14 cellular contexts compared by ENCODE assay signal in the genomic region with DNA sequence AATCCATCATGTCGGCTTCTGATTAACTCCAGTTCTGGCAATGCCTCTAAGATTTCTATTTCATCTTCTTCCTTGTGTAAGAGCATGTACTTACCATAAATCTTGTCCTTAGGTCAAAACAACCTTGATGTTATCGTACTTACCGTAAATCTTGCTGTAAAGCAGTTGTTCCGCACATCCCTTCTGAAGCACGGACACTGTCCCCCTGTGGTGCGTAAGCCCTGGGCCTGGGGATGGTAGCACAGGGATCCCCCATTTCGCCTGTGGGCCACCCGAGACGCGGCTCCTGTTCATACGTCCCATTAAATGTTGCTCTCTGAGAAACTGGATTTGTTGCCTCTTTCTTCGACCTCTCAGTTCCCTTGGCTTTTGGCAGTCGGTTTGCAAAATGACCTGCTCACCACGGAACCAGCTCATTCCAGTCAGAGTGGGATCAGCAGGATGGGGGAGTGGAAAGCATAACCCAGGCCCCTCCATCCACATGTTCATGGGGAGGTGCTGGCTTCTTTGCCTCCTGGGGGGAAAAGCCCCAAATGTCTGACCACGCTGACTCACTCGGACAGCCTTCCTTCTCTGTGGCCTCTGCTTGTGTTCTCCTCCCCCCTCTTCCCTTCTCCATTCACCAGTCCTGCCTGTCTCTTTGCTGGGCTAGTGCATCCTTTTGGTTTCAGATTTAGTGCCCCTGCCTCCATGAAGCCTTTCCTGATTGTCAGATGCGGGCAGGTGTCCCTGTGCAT. TPM values are rescaled to one million over a fixed set of nuclear protein-coding genes. Genes with fewer than 3 reads are reported as not detected.
A peak's percentile ranks its signal among the peaks of the same experiment; 100 is the strongest.
DNase-seq lines count a peak whose midpoint lies in the region; ATAC-seq and TF ChIP-seq lines count a peak whose summit lies in the region.
"Had no signal": no experiment of that assay in that cellular context is flagged by ENCODE, and none has a peak within 500 bp of the region (broad histone marks: within the 10 kb centered on the region; RNA-seq: fewer than 3 reads in every experiment).

No MANE protein-coding gene starts in this region.

- no peak for DNase-seq in natural killer cell treated with Interleukin-12 subunit alpha and Interleukin-12 subunit beta and Interleukin-15 and Interleukin-18, amount 100 ng/mL, for 72 hours (ENCODE audit: low spot score)
- no peak for DNase-seq in natural killer cell
- no peak for DNase-seq in WTC11 (ENCODE audit: low spot score)
- peak; percentile 51 for DNase-seq in islet precursor cell
- DNase-seq in vagina (ENCODE audit: extremely low spot score in 2 of 2), result no peak
- DNase-seq in CD8-positive, alpha-beta T cell, result no peak
- no peak for DNase-seq in NAMALWA (ENCODE audit: low spot score)
- DNase-seq: activated CD4-positive, alpha-beta memory T cell treated with anti-CD3 and anti-CD28 coated beads, Interleukin-2, amount 10 ng/mL, durations not matched to agents 7 days and 5 days; DMS53; GOT3; naive B cell; spleen had no signal

- H3K27me3 Mint-ChIP-seq in natural killer cell treated with Interleukin-12 subunit alpha and Interleukin-12 subunit beta and Interleukin-15 and Interleukin-18, amount 100 ng/mL, for 72 hours, result peaks cover 0 to 11% of the 10 kb centered on the region in 2 donors
- H3K27me3 Mint-ChIP-seq in natural killer cell (ENCODE audit: low read depth in 2 of 2) (peaks cover 0 to 11% of the 10 kb centered on the region in 2 donors), WTC11 (ENCODE audit: low read depth) (no peaks in the 10 kb centered on the region)
- peaks cover 8% of the 10 kb centered on the region for H3K27me3 Mint-ChIP-seq in CD8-positive, alpha-beta T cell (ENCODE audit: low read depth)

- no peak overlapping the region for H3K4me3 ChIP-seq in vagina
- no peak overlapping the region for H3K4me3 ChIP-seq in CD8-positive, alpha-beta T cell (ENCODE audit: low read depth, low read length)
- H3K4me3 ChIP-seq: GM12878, spleen had no signal

- no peaks in the 10 kb centered on the region for H3K9me3 Mint-ChIP-seq in natural killer cell treated with Interleukin-12 subunit alpha and Interleukin-12 subunit beta and Interleukin-15 and Interleukin-18, amount 100 ng/mL, for 72 hours
- H3K9me3 Mint-ChIP-seq in natural killer cell (no peaks in the 10 kb centered on the region), WTC11 (peaks cover 4% of the 10 kb centered on the region)
- no peaks in the 10 kb centered on the region for H3K9me3 Mint-ChIP-seq in CD8-positive, alpha-beta T cell
- H3K9me3 Mint-ChIP-seq: activated CD4-positive, alpha-beta memory T cell treated with anti-CD3 and anti-CD28 coated beads, Interleukin-2, amount 10 ng/mL, durations not matched to agents 7 days and 5 days had no signal

- ATAC-seq in natural killer cell treated with Interleukin-12 subunit alpha and Interleukin-12 subunit beta and Interleukin-15 and Interleukin-18, amount 100 ng/mL, for 72 hours, result peak in 1 of 2 donors; percentile 15
- ATAC-seq in natural killer cell (no peak), WTC11 (no peak), GM21526 (IDR thresholded peaks at IDR 0.05; ENCODE audit: low FRiP score, unreplicated experiment) (no peak)
- no peak for ATAC-seq in CD8-positive, alpha-beta T cell
- ATAC-seq: GM12878 had no signal

- peak overlapping the region in 1 of 2 donors; percentile 48 for H3K27ac Mint-ChIP-seq in natural killer cell treated with Interleukin-12 subunit alpha and Interleukin-12 subunit beta and Interleukin-15 and Interleukin-18, amount 100 ng/mL, for 72 hours
- no peak overlapping the region for H3K27ac Mint-ChIP-seq in natural killer cell
- peak overlapping the region; percentile 55; the same call in 1 of the 2 replicates for H3K27ac Mint-ChIP-seq in WTC11
- H3K27ac Mint-ChIP-seq in CD8-positive, alpha-beta T cell, result no peak overlapping the region
- H3K27ac Mint-ChIP-seq: activated CD4-positive, alpha-beta memory T cell treated with anti-CD3 and anti-CD28 coated beads, Interleukin-2, amount 10 ng/mL, durations not matched to agents 7 days and 5 days; naive B cell had no signal

- H3K36me3 Mint-ChIP-seq in natural killer cell treated with Interleukin-12 subunit alpha and Interleukin-12 subunit beta and Interleukin-15 and Interleukin-18, amount 100 ng/mL, for 72 hours, result no peaks in the 10 kb centered on the region
- H3K36me3 Mint-ChIP-seq in natural killer cell, result no peaks in the 10 kb centered on the region
- H3K36me3 Mint-ChIP-seq in WTC11, result peaks cover 3% of the 10 kb centered on the region
- no peaks in the 10 kb centered on the region for H3K36me3 Mint-ChIP-seq in CD8-positive, alpha-beta T cell

- intact Hi-C loops in natural killer cell (cut with micrococcal nuclease) (no loop called here), vagina (cut with DNase I) (no loop called here)
- intact Hi-C loops in CD8-positive, alpha-beta T cell (cut with DNase I, micrococcal nuclease), result no loop called here

- H3K36me3 ChIP-seq in vagina, result no peaks in the 10 kb centered on the region
- no peaks in the 10 kb centered on the region for H3K36me3 ChIP-seq in CD8-positive, alpha-beta T cell (ENCODE audit: insufficient read depth, low read length)
- H3K36me3 ChIP-seq: spleen had no signal

- H3K27ac ChIP-seq in vagina, result peak overlapping the region; percentile 81
- H3K27ac ChIP-seq in CD8-positive, alpha-beta T cell (ENCODE audit: low read depth, low read length), result no peak overlapping the region

- TF ChIP-seq CTCF in natural killer cell (IDR thresholded peaks at IDR 0.05), result no peak
- no peak for TF ChIP-seq CTCF in WTC11 (IDR thresholded peaks at IDR 0.05)
- TF ChIP-seq CTCF in vagina (IDR thresholded peaks at IDR 0.05), result no peak
- no peak for TF ChIP-seq CTCF in CD8-positive, alpha-beta T cell (IDR thresholded peaks at IDR 0.05)

- no peak for TF ChIP-seq POLR2A in vagina (IDR thresholded peaks at IDR 0.05)

- POLR2A ChIA-PET in WTC11 (lab: Charles Lee), result no interaction called here
- POLR2A ChIA-PET in CD8-positive, alpha-beta T cell (lab: Charles Lee), result no interaction called here

- H3K9me3 ChIP-seq in vagina, result no peaks in the 10 kb centered on the region
- H3K9me3 ChIP-seq in CD8-positive, alpha-beta T cell (ENCODE audit: low read length), result no peaks in the 10 kb centered on the region

- CTCF ChIA-PET in WTC11 (lab: Charles Lee), result no interaction called here
- CTCF ChIA-PET in CD8-positive, alpha-beta T cell (lab: Charles Lee), result no interaction called here

- peaks cover 43% of the 10 kb centered on the region for H3K4me1 ChIP-seq in vagina
- H3K4me1 ChIP-seq in CD8-positive, alpha-beta T cell (ENCODE audit: insufficient read depth, low read length), result no peaks in the 10 kb centered on the region

- H3K4me3 Mint-ChIP-seq in natural killer cell treated with Interleukin-12 subunit alpha and Interleukin-12 subunit beta and Interleukin-15 and Interleukin-18, amount 100 ng/mL, for 72 hours, result peak overlapping the region; percentile 0
- H3K4me3 Mint-ChIP-seq in natural killer cell (no peak overlapping the region), WTC11 (no peak overlapping the region)
- H3K4me3 Mint-ChIP-seq in CD8-positive, alpha-beta T cell, result no peak overlapping the region
- H3K4me3 Mint-ChIP-seq: activated CD4-positive, alpha-beta memory T cell treated with anti-CD3 and anti-CD28 coated beads, Interleukin-2, amount 10 ng/mL, durations not matched to agents 7 days and 5 days; naive B cell had no signal

- no peaks in the 10 kb centered on the region for H3K27me3 ChIP-seq in vagina
- H3K27me3 ChIP-seq in CD8-positive, alpha-beta T cell (ENCODE audit: insufficient read depth, low read length), result no peaks in the 10 kb centered on the region
- H3K27me3 ChIP-seq: spleen had no signal

- peaks cover 10 to 12% of the 10 kb centered on the region in 2 donors for H3K4me1 Mint-ChIP-seq in natural killer cell treated with Interleukin-12 subunit alpha and Interleukin-12 subunit beta and Interleukin-15 and Interleukin-18, amount 100 ng/mL, for 72 hours (ENCODE audit: low read depth in 2 of 2)
- peaks cover 8 to 11% of the 10 kb centered on the region in 2 donors for H3K4me1 Mint-ChIP-seq in natural killer cell
- peaks cover 4% of the 10 kb centered on the region for H3K4me1 Mint-ChIP-seq in WTC11
- no peaks in the 10 kb centered on the region for H3K4me1 Mint-ChIP-seq in CD8-positive, alpha-beta T cell (ENCODE audit: low read depth)

TF ChIP-seq in WTC11, 78 proteins besides CTCF, POLR2A, EP300 and RAD21:
- TF ChIP-seq, protein P1, sequence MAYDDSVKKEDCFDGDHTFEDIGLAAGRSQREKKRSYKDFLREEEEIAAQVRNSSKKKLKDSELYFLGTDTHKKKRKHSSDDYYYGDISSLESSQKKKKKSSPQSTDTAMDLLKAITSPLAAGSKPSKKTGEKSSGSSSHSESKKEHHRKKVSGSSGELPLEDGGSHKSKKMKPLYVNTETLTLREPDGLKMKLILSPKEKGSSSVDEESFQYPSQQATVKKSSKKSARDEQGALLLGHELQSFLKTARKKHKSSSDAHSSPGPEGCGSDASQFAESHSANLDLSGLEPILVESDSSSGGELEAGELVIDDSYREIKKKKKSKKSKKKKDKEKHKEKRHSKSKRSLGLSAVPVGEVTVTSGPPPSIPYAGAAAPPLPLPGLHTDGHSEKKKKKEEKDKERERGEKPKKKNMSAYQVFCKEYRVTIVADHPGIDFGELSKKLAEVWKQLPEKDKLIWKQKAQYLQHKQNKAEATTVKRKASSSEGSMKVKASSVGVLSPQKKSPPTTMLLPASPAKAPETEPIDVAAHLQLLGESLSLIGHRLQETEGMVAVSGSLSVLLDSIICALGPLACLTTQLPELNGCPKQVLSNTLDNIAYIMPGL (CRISPR knock-in tag; IDR thresholded peaks at IDR 0.05), result no peak
- no peak for TF ChIP-seq NFATC4 (CRISPR knock-in tag; IDR thresholded peaks at IDR 0.05)
- TF ChIP-seq IRF2 (CRISPR knock-in tag; IDR thresholded peaks at IDR 0.05; ENCODE audit: borderline replicate concordance, low read depth), result no peak
- no peak for TF ChIP-seq SP1 (CRISPR knock-in tag; conservative IDR thresholded peaks at IDR 0.05)
- no peak for TF ChIP-seq NR2C2 (CRISPR knock-in tag; IDR thresholded peaks at IDR 0.05)

RNA-seq across cellular contexts. Expression of gene RAB31, which starts 49.9 kb away (rescaled TPM):
- 1 to 10 TPM; 1.7 to 6.9 TPM for total RNA-seq in natural killer cell treated with Interleukin-12 subunit alpha and Interleukin-12 subunit beta and Interleukin-15 and Interleukin-18, amount 100 ng/mL, for 72 hours
- total RNA-seq in natural killer cell, result 10 to 100 TPM in 1 of 3 donors, 1 to 10 TPM in 2; 5.3 to 26.1 (median 9.9) TPM
- 30.8 to 34.9 TPM (median 32.9 TPM) in 3 replicates for total RNA-seq in WTC11 (2021)
- total RNA-seq in vagina, result 26.0 TPM
- under 1 TPM; 0.11 to 0.22 TPM for total RNA-seq in CD8-positive, alpha-beta T cell
